1 cellular context compared by ENCODE assay signal in the genomic region with DNA sequence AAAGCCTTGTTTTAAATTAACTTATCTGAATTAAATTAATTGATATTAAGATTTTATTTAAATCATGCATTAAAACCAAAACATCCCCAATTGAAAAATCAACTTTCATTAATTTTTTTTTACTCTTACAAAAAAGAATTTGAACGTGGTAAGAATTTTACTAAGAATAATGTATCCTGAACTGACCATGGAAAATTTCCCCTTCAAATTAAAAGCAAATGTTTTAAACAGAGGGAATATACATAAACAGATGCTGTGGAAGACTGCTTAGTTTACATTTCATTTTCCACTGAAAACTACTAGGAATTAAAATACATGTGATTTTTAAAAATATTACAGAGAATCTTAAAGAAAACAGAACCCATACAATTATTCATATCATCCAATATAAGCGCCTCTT.
TF ChIP-seq lines count a peak whose summit lies in the region.

No MANE protein-coding gene starts in this region.

TF ChIP-seq in IMR-90, 13 proteins besides CTCF, POLR2A, EP300 and RAD21:
- TF ChIP-seq SMC3 (IDR thresholded peaks at IDR 0.05; ENCODE audit: low read depth, low read length) = no peak
- TF ChIP-seq NFE2L2 (IDR thresholded peaks at IDR 0.05; ENCODE audit: low read depth, low read length) = no peak
- TF ChIP-seq CEBPB (IDR thresholded peaks at IDR 0.05; ENCODE audit: low read depth, low read length) = no peak
- no peak for TF ChIP-seq MAZ (IDR thresholded peaks at IDR 0.05; ENCODE audit: borderline replicate concordance, low read depth, low read length)
- no peak for TF ChIP-seq MAFK (IDR thresholded peaks at IDR 0.05; ENCODE audit: low read depth, low read length)
- TF ChIP-seq, protein P1, sequence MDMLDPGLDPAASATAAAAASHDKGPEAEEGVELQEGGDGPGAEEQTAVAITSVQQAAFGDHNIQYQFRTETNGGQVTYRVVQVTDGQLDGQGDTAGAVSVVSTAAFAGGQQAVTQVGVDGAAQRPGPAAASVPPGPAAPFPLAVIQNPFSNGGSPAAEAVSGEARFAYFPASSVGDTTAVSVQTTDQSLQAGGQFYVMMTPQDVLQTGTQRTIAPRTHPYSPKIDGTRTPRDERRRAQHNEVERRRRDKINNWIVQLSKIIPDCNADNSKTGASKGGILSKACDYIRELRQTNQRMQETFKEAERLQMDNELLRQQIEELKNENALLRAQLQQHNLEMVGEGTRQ (IDR thresholded peaks at IDR 0.05; ENCODE audit: low read depth, low read length) = no peak
- TF ChIP-seq, protein P2, sequence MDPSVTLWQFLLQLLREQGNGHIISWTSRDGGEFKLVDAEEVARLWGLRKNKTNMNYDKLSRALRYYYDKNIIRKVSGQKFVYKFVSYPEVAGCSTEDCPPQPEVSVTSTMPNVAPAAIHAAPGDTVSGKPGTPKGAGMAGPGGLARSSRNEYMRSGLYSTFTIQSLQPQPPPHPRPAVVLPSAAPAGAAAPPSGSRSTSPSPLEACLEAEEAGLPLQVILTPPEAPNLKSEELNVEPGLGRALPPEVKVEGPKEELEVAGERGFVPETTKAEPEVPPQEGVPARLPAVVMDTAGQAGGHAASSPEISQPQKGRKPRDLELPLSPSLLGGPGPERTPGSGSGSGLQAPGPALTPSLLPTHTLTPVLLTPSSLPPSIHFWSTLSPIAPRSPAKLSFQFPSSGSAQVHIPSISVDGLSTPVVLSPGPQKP (IDR thresholded peaks at IDR 0.05; ENCODE audit: borderline replicate concordance, low read depth, low read length) = no peak
- TF ChIP-seq CHD1 (IDR thresholded peaks at IDR 0.05; ENCODE audit: low read depth, low read length) = no peak
- TF ChIP-seq BHLHE40 (IDR thresholded peaks at IDR 0.05; ENCODE audit: low read depth, low read length) = no peak
- TF ChIP-seq MXI1 (IDR thresholded peaks at IDR 0.05; ENCODE audit: borderline replicate concordance, low read depth, low read length) = no peak
- TF ChIP-seq RCOR1 (IDR thresholded peaks at IDR 0.05; ENCODE audit: insufficient replicate concordance, low read length) = no peak
- no peak for TF ChIP-seq RFX5 (IDR thresholded peaks at IDR 0.05; ENCODE audit: low read depth, low read length)
- no peak for TF ChIP-seq FOS (IDR thresholded peaks at IDR 0.05; ENCODE audit: low read depth, low read length)
